Comparison of ENCODE assay signal across 18 cellular contexts in genomic region chr3:177440456-177441105, GRCh38.
DNase-seq lines count a peak whose midpoint lies in the region; ATAC-seq and TF ChIP-seq lines count a peak whose summit lies in the region.
"Had no signal": no experiment of that assay in that cellular context is flagged by ENCODE, and none has a peak within 500 bp of the region (broad histone marks: within the 10 kb centered on the region; RNA-seq: fewer than 3 reads in every experiment).

No MANE protein-coding gene starts in this region.

- peak overlapping the region; percentile 3 to 87 (median 85) for H3K27ac Mint-ChIP-seq in nephron
- H3K27ac Mint-ChIP-seq: activated naive CD8-positive, alpha-beta T cell had no signal

- DNase-seq in G401 (ENCODE audit: low spot score) (peak; percentile 91), NCI-H2171 (lab: John Stamatoyannopoulos, UW) (peak; percentile 82), cerebellar nuclear complex (lab: John Stamatoyannopoulos, UW) (peak; percentile 50 to 74), activated gamma-delta T cell (lab: John Stamatoyannopoulos, UW) (no peak), HT-29 (ENCODE audit: low spot score) (no peak)
- DNase-seq: activated CD4-positive, alpha-beta T cell treated with anti-CD3 and anti-CD28 coated beads for 1 hour; brain microvascular endothelial cell; mesendoderm; naive thymus-derived CD8-positive, alpha-beta T cell; NCI-H1092; NCI-H2081 treated with DMSO at 0.1 percent for 48 hours; NCI-H526; thyroid gland had no signal

- H3K4me1 Mint-ChIP-seq in nephron = peaks cover 37% of the 10 kb centered on the region

- ATAC-seq in GM21825 (IDR thresholded peaks at IDR 0.05; ENCODE audit: unreplicated experiment) (no peak), HG03354 (IDR thresholded peaks at IDR 0.05; ENCODE audit: poor library complexity, severe bottlenecking, unreplicated experiment) (no peak)
- ATAC-seq: naive thymus-derived CD8-positive, alpha-beta T cell; stimulated activated memory B cell treated with anti-CD40 and anti-IgM and Interleukin-4, amounts not matched to agents 10 μg/mL and 1 μg/mL and 100 μg/mL, for 72 hours had no signal

- no peaks in the 10 kb centered on the region for H3K9me3 Mint-ChIP-seq in nephron
- H3K9me3 Mint-ChIP-seq: naive thymus-derived CD8-positive, alpha-beta T cell; stimulated activated memory B cell treated with anti-CD40 and anti-IgM and Interleukin-4, amounts not matched to agents 10 μg/mL and 1 μg/mL and 100 μg/mL, for 72 hours had no signal

- no peaks in the 10 kb centered on the region for H3K36me3 Mint-ChIP-seq in nephron (ENCODE audit: low read depth)
- H3K36me3 Mint-ChIP-seq: activated naive CD8-positive, alpha-beta T cell; naive thymus-derived CD8-positive, alpha-beta T cell; stimulated activated memory B cell treated with anti-CD40 and anti-IgM and Interleukin-4, amounts not matched to agents 10 μg/mL and 1 μg/mL and 100 μg/mL, for 72 hours had no signal

- in situ Hi-C loops in G401 (cut with HindIII; ENCODE audit: low sequenced_read_pairs) = no loop called here

- TF ChIP-seq CTCF in nephron (IDR thresholded peaks at IDR 0.05; ENCODE audit: unreplicated experiment in 3 of 3) = no peak

- H3K27me3 Mint-ChIP-seq in nephron (ENCODE audit: low read depth) = no peaks in the 10 kb centered on the region
- H3K27me3 Mint-ChIP-seq: activated naive CD8-positive, alpha-beta T cell; naive thymus-derived CD8-positive, alpha-beta T cell; stimulated activated memory B cell treated with anti-CD40 and anti-IgM and Interleukin-4, amounts not matched to agents 10 μg/mL and 1 μg/mL and 100 μg/mL, for 72 hours had no signal

- no peak overlapping the region for H3K4me3 Mint-ChIP-seq in nephron
- H3K4me3 Mint-ChIP-seq: activated naive CD8-positive, alpha-beta T cell; naive thymus-derived CD8-positive, alpha-beta T cell; stimulated activated memory B cell treated with anti-CD40 and anti-IgM and Interleukin-4, amounts not matched to agents 10 μg/mL and 1 μg/mL and 100 μg/mL, for 72 hours had no signal

Comparison
In these comparisons a context has a peak if more than half of its experiments do, and no peak if none do; other contexts are left out.
1. DNase-seq: peak in G401 (single experiment), NCI-H2171 (single experiment) and cerebellar nuclear complex (2 of 2); none in activated gamma-delta T cell (single experiment) and HT-29 (single experiment).